9 cellular contexts compared by ENCODE assay signal in the genomic region with DNA sequence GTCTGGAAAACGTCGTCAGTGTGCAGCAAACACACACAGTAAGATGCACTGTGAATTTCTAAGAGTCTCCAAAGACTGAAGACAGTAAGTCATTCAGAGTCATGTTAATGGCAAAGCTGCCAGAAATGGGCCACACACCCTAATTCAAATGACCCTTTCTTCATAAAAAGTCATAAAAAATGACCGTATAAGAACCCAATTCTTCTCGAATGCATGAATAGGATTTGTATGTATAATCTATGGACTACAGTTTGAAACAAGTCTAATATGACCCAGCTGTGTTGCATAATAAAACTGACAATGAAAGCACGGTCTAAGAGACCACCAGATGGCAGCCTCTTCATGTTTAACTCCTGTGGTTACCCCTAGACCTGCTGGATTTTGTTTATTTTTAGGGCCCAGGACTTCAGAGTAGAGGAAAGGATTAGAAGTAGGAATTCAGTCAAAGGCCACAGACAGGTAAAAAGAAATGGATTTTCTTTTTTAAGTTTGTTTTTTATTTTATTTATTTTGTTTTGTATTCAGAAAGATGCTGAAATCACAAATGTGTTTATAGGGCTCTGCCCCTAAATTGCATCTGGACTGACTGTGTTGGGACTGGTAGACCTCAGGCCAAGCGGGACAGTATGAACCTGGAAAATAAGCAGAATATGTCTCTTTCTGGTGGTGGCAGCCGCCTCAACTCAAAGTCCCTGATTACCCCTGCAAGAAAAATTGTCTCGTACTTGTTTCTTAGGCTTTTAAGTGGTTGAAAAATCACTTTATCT. TPM values are rescaled to one million over a fixed set of nuclear protein-coding genes. Genes with fewer than 3 reads are reported as not detected.
DNase-seq lines count a peak whose midpoint lies in the region; ATAC-seq, FAIRE-seq and TF ChIP-seq lines count a peak whose summit lies in the region.
"Had no signal": no experiment of that assay in that cellular context is flagged by ENCODE, and none has a peak within 500 bp of the region (broad histone marks: within the 10 kb centered on the region; RNA-seq: fewer than 3 reads in every experiment).

No MANE protein-coding gene starts in this region.

- H3K27me3 Mint-ChIP-seq in activated naive CD4-positive, alpha-beta T cell treated with anti-CD3 and anti-CD28 coated beads for 36 hours (ENCODE audit: low read depth): no peaks in the 10 kb centered on the region
- no peaks in the 10 kb centered on the region for H3K27me3 Mint-ChIP-seq in activated naive CD4-positive, alpha-beta T cell treated with anti-CD3 and anti-CD28 coated beads, Interleukin-2, amount 10 ng/mL, durations not matched to agents 7 days and 5 days
- H3K27me3 Mint-ChIP-seq in type B pancreatic cell: no peaks in the 10 kb centered on the region
- H3K27me3 Mint-ChIP-seq: dendritic cell treated with granulocyte-macrophage colony-stimulating factor and Interleukin-4, amounts not matched to agents 40 ng/mL and 50 ng/mL, for 4 days had no signal

- H3K27me3 ChIP-seq in brain microvascular endothelial cell (replicated peaks): no peaks in the 10 kb centered on the region

- H3K4me1 ChIP-seq in kidney (ENCODE audit: control insufficient read depth in 1 of 2, insufficient read depth in 1 of 2, low read depth in 1 of 2, low read length in 2 of 2): no peaks in the 10 kb centered on the region

- no peak overlapping the region for H3K4me3 Mint-ChIP-seq in activated naive CD4-positive, alpha-beta T cell treated with anti-CD3 and anti-CD28 coated beads for 36 hours
- no peak overlapping the region for H3K4me3 Mint-ChIP-seq in activated naive CD4-positive, alpha-beta T cell treated with anti-CD3 and anti-CD28 coated beads, Interleukin-2, amount 10 ng/mL, durations not matched to agents 7 days and 5 days
- H3K4me3 Mint-ChIP-seq in type B pancreatic cell: no peak overlapping the region
- H3K4me3 Mint-ChIP-seq: dendritic cell treated with granulocyte-macrophage colony-stimulating factor and Interleukin-4, amounts not matched to agents 40 ng/mL and 50 ng/mL, for 4 days had no signal

- no peaks in the 10 kb centered on the region for H3K9me3 ChIP-seq in kidney (ENCODE audit: control insufficient read depth in 1 of 2, low read length in 2 of 2)

- H3K36me3 Mint-ChIP-seq in activated naive CD4-positive, alpha-beta T cell treated with anti-CD3 and anti-CD28 coated beads for 36 hours (ENCODE audit: low read depth): no peaks in the 10 kb centered on the region
- H3K36me3 Mint-ChIP-seq in activated naive CD4-positive, alpha-beta T cell treated with anti-CD3 and anti-CD28 coated beads, Interleukin-2, amount 10 ng/mL, durations not matched to agents 7 days and 5 days: no peaks in the 10 kb centered on the region
- no peaks in the 10 kb centered on the region for H3K36me3 Mint-ChIP-seq in type B pancreatic cell

- no peak overlapping the region for H3K9ac ChIP-seq in kidney (ENCODE audit: low read length in 2 of 2)

- CTCF ChIA-PET in activated naive CD4-positive, alpha-beta T cell treated with anti-CD3 and anti-CD28 coated beads for 36 hours (lab: Charles Lee): no interaction called here
- CTCF ChIA-PET in activated naive CD4-positive, alpha-beta T cell treated with anti-CD3 and anti-CD28 coated beads, Interleukin-2, amount 10 ng/mL, durations not matched to agents 7 days and 5 days (lab: Charles Lee): no interaction called here

- H3K36me3 ChIP-seq in brain microvascular endothelial cell (replicated peaks) (no peaks in the 10 kb centered on the region), kidney (ENCODE audit: control insufficient read depth in 1 of 2, insufficient read depth in 2 of 2, low read length in 2 of 2) (no peaks in the 10 kb centered on the region)

- H3K9me3 Mint-ChIP-seq in activated naive CD4-positive, alpha-beta T cell treated with anti-CD3 and anti-CD28 coated beads for 36 hours: no peaks in the 10 kb centered on the region
- no peaks in the 10 kb centered on the region for H3K9me3 Mint-ChIP-seq in activated naive CD4-positive, alpha-beta T cell treated with anti-CD3 and anti-CD28 coated beads, Interleukin-2, amount 10 ng/mL, durations not matched to agents 7 days and 5 days
- H3K9me3 Mint-ChIP-seq in type B pancreatic cell: no peaks in the 10 kb centered on the region
- H3K9me3 Mint-ChIP-seq: dendritic cell treated with granulocyte-macrophage colony-stimulating factor and Interleukin-4, amounts not matched to agents 40 ng/mL and 50 ng/mL, for 4 days had no signal

- H3K27ac ChIP-seq in brain microvascular endothelial cell (no peak overlapping the region), kidney (ENCODE audit: low read depth in 2 of 2, low read length in 2 of 2) (no peak overlapping the region)

- in situ Hi-C loops in brain microvascular endothelial cell (cut with HindIII; ENCODE audit: low pct_ligation_motif_present, low sequenced_read_pairs): no loop called here

- H3K4me1 Mint-ChIP-seq in activated naive CD4-positive, alpha-beta T cell treated with anti-CD3 and anti-CD28 coated beads for 36 hours (ENCODE audit: low read depth): no peaks in the 10 kb centered on the region
- no peaks in the 10 kb centered on the region for H3K4me1 Mint-ChIP-seq in activated naive CD4-positive, alpha-beta T cell treated with anti-CD3 and anti-CD28 coated beads, Interleukin-2, amount 10 ng/mL, durations not matched to agents 7 days and 5 days
- no peaks in the 10 kb centered on the region for H3K4me1 Mint-ChIP-seq in type B pancreatic cell (ENCODE audit: unreplicated experiment)

- intact Hi-C loops in activated naive CD4-positive, alpha-beta T cell treated with anti-CD3 and anti-CD28 coated beads for 36 hours (cut with micrococcal nuclease): loop anchor here (1.0 to 10.0 kb wide), 4 partner anchors 404 to 732 kb away; no protein-coding TSS in a partner anchor
- intact Hi-C loops in kidney (cut with DNase I): loop anchor here (10.0 kb wide), 1 partner anchor 401 kb away; no protein-coding TSS in a partner anchor

- TF ChIP-seq CTCF in brain microvascular endothelial cell (IDR thresholded peaks at IDR 0.05; ENCODE audit: low read depth, low read length, missing control alignments) (peak; percentile 79), kidney (IDR thresholded peaks at IDR 0.05; ENCODE audit: borderline replicate concordance, extremely low read depth, insufficient read depth) (peak; percentile 72), type B pancreatic cell (conservative IDR thresholded peaks at IDR 0.05) (peak; percentile 90)

- no peak overlapping the region for H3K27ac Mint-ChIP-seq in activated naive CD4-positive, alpha-beta T cell treated with anti-CD3 and anti-CD28 coated beads for 36 hours
- no peak overlapping the region for H3K27ac Mint-ChIP-seq in activated naive CD4-positive, alpha-beta T cell treated with anti-CD3 and anti-CD28 coated beads, Interleukin-2, amount 10 ng/mL, durations not matched to agents 7 days and 5 days
- H3K27ac Mint-ChIP-seq in type B pancreatic cell: no peak overlapping the region
- H3K27ac Mint-ChIP-seq: dendritic cell treated with granulocyte-macrophage colony-stimulating factor and Interleukin-4, amounts not matched to agents 40 ng/mL and 50 ng/mL, for 4 days had no signal

- DNase-seq in activated naive CD4-positive, alpha-beta T cell treated with anti-CD3 and anti-CD28 coated beads for 36 hours: peak; percentile 17
- DNase-seq in activated naive CD4-positive, alpha-beta T cell treated with anti-CD3 and anti-CD28 coated beads, Interleukin-2, amount 10 ng/mL, durations not matched to agents 7 days and 5 days: no peak
- DNase-seq in NCI-H345 treated with DMSO at 0.1 percent for 48 hours (lab: John Stamatoyannopoulos, UW; ENCODE audit: unreplicated experiment) (peak; percentile 55), brain microvascular endothelial cell (peak; percentile 76), kidney (no peak), type B pancreatic cell (ENCODE audit: extremely low spot score, unreplicated experiment) (no peak), RPMI8226 (no peak)

- peak; percentile 87 for FAIRE-seq in kidney (lab: Jason Lieb, UNC)

- H3K4me3 ChIP-seq in brain microvascular endothelial cell (ENCODE audit: low read depth, low read length) (no peak overlapping the region), kidney (ENCODE audit: low read length in 2 of 2) (no peak overlapping the region)

- peak; percentile 89 for ATAC-seq in HG03280 (IDR thresholded peaks at IDR 0.05; ENCODE audit: unreplicated experiment)

RNA-seq across cellular contexts. Expression of gene SLC5A12, which starts 32.1 kb away (rescaled TPM):
- total RNA-seq in activated naive CD4-positive, alpha-beta T cell treated with anti-CD3 and anti-CD28 coated beads for 36 hours: not detected
- total RNA-seq in kidney: 0.94 TPM
- polyA plus RNA-seq in kidney (ENCODE audit: insufficient read depth, low read depth, low replicate concordance): 227 TPM
- 1.3 and 4.8 TPM in 2 replicates for total RNA-seq in type B pancreatic cell (ENCODE audit: low replicate concordance)

Comparison
In these comparisons a context has a peak if more than half of its experiments do, and no peak if none do; other contexts are left out.
1. DNase-seq: peak in activated naive CD4-positive, alpha-beta T cell treated with anti-CD3 and anti-CD28 coated beads for 36 hours (single experiment), NCI-H345 treated with DMSO at 0.1 percent for 48 hours (single experiment) and brain microvascular endothelial cell (single experiment); none in activated naive CD4-positive, alpha-beta T cell treated with anti-CD3 and anti-CD28 coated beads, Interleukin-2, amount 10 ng/mL, durations not matched to agents 7 days and 5 days (single experiment), kidney (single experiment), type B pancreatic cell (single experiment) and RPMI8226 (single experiment).
2. Peak in every context shown above with its lines, with median percentiles within 50 percentile points of each other: CTCF ChIP-seq.